ENCODE assay signal across 14 cellular contexts in genomic region chr3:194497799-194498575, GRCh38. TPM values are rescaled to one million over a fixed set of nuclear protein-coding genes. Genes with fewer than 3 reads are reported as not detected.
DNase-seq lines count a peak whose midpoint lies in the region; ATAC-seq lines count a peak whose summit lies in the region.
"Had no signal": no experiment of that assay in that cellular context is flagged by ENCODE, and none has a peak within 500 bp of the region (broad histone marks: within the 10 kb centered on the region; RNA-seq: fewer than 3 reads in every experiment).

No MANE protein-coding gene starts in this region.

- H4K20me1 ChIP-seq in BLaER1, result no peaks in the 10 kb centered on the region

- H3K9ac ChIP-seq in BLaER1, result no peak overlapping the region

- no peak overlapping the region for H3K4me3 ChIP-seq in BLaER1

- H3K4me1 ChIP-seq in BLaER1, result peaks cover 22% of the 10 kb centered on the region

- no peaks in the 10 kb centered on the region for H3K9me3 Mint-ChIP-seq in natural killer cell treated with Interleukin-12 subunit alpha and Interleukin-12 subunit beta and Interleukin-15 and Interleukin-18, amount 100 ng/mL, for 72 hours
- H3K9me3 Mint-ChIP-seq: activated naive CD4-positive, alpha-beta T cell treated with anti-CD3 and anti-CD28 coated beads, Interleukin-2, amount 50 U/mL, for 24 hours; CD8-positive, alpha-beta T cell had no signal

- H3K36me3 Mint-ChIP-seq in natural killer cell treated with Interleukin-12 subunit alpha and Interleukin-12 subunit beta and Interleukin-15 and Interleukin-18, amount 100 ng/mL, for 72 hours, result no peaks in the 10 kb centered on the region
- H3K36me3 Mint-ChIP-seq: CD8-positive, alpha-beta T cell; naive B cell had no signal

- no peak overlapping the region for H3K27ac Mint-ChIP-seq in natural killer cell treated with Interleukin-12 subunit alpha and Interleukin-12 subunit beta and Interleukin-15 and Interleukin-18, amount 100 ng/mL, for 72 hours
- H3K27ac Mint-ChIP-seq: activated naive CD4-positive, alpha-beta T cell treated with anti-CD3 and anti-CD28 coated beads, Interleukin-2, amount 50 U/mL, for 24 hours; CD8-positive, alpha-beta T cell; naive B cell had no signal

- peak; percentile 79 for ATAC-seq in HG02610 (IDR thresholded peaks at IDR 0.05; ENCODE audit: unreplicated experiment)
- ATAC-seq in esophagus mucosa, result peak; percentile 46
- ATAC-seq in natural killer cell treated with Interleukin-12 subunit alpha and Interleukin-12 subunit beta and Interleukin-15 and Interleukin-18, amount 100 ng/mL, for 72 hours, result peak; percentile 72 to 78
- ATAC-seq in GM18861 (IDR thresholded peaks at IDR 0.05; ENCODE audit: unreplicated experiment), result no peak
- no peak for ATAC-seq in HG03039 (IDR thresholded peaks at IDR 0.05; ENCODE audit: unreplicated experiment)
- ATAC-seq: CD8-positive, alpha-beta T cell had no signal

- H3K27me3 Mint-ChIP-seq in natural killer cell treated with Interleukin-12 subunit alpha and Interleukin-12 subunit beta and Interleukin-15 and Interleukin-18, amount 100 ng/mL, for 72 hours, result no peaks in the 10 kb centered on the region
- H3K27me3 Mint-ChIP-seq: activated naive CD4-positive, alpha-beta T cell treated with anti-CD3 and anti-CD28 coated beads, Interleukin-2, amount 50 U/mL, for 24 hours; naive B cell had no signal

- peaks cover 5% of the 10 kb centered on the region in 2 donors for H3K4me1 Mint-ChIP-seq in natural killer cell treated with Interleukin-12 subunit alpha and Interleukin-12 subunit beta and Interleukin-15 and Interleukin-18, amount 100 ng/mL, for 72 hours (ENCODE audit: low read depth in 2 of 2)

- H3K27me3 ChIP-seq in BLaER1, result no peaks in the 10 kb centered on the region

- no peaks in the 10 kb centered on the region for H3K36me3 ChIP-seq in BLaER1

- peak overlapping the region; percentile 35 for H3K4me2 ChIP-seq in BLaER1

- no peak for DNase-seq in natural killer cell treated with Interleukin-12 subunit alpha and Interleukin-12 subunit beta and Interleukin-15 and Interleukin-18, amount 100 ng/mL, for 72 hours (ENCODE audit: low spot score)
- no peak for DNase-seq in activated T-cell treated with anti-CD3 and anti-CD28 coated beads for 4 hours
- DNase-seq in activated CD4-positive, alpha-beta T cell treated with anti-CD3 and anti-CD28 coated beads for 48 hours, result no peak
- DNase-seq: naive B cell, NCI-H2081, SW 1271 had no signal

- H3K27ac ChIP-seq in BLaER1, result no peak overlapping the region
- H3K27ac ChIP-seq: epithelial cell of prostate had no signal

- peaks cover 12% of the 10 kb centered on the region; the same call in 1 of the 2 replicates for H3K9me3 ChIP-seq in BLaER1

- no peak overlapping the region for H3K4me3 Mint-ChIP-seq in natural killer cell treated with Interleukin-12 subunit alpha and Interleukin-12 subunit beta and Interleukin-15 and Interleukin-18, amount 100 ng/mL, for 72 hours
- H3K4me3 Mint-ChIP-seq: activated naive CD4-positive, alpha-beta T cell treated with anti-CD3 and anti-CD28 coated beads, Interleukin-2, amount 50 U/mL, for 24 hours; CD8-positive, alpha-beta T cell; naive B cell had no signal

RNA-seq across cellular contexts. Expression of gene ATP13A3, which starts 11.2 kb away (rescaled TPM):
- 36.9 TPM for total RNA-seq in esophagus mucosa
- 100 to 1,000 TPM in 1 of 2 donors, 10 to 100 TPM in 1; 67.6 to 157 TPM for total RNA-seq in natural killer cell treated with Interleukin-12 subunit alpha and Interleukin-12 subunit beta and Interleukin-15 and Interleukin-18, amount 100 ng/mL, for 72 hours

Comparison
In these comparisons a context has a peak if more than half of its experiments do, and no peak if none do; other contexts are left out.
1. ATAC-seq: peak in HG02610 (single experiment), esophagus mucosa (single experiment) and natural killer cell treated with Interleukin-12 subunit alpha and Interleukin-12 subunit beta and Interleukin-15 and Interleukin-18, amount 100 ng/mL, for 72 hours (2 of 2); none in GM18861 (single experiment) and HG03039 (single experiment).